Comparison of ENCODE assay signal across 9 cellular contexts in the genomic region with DNA sequence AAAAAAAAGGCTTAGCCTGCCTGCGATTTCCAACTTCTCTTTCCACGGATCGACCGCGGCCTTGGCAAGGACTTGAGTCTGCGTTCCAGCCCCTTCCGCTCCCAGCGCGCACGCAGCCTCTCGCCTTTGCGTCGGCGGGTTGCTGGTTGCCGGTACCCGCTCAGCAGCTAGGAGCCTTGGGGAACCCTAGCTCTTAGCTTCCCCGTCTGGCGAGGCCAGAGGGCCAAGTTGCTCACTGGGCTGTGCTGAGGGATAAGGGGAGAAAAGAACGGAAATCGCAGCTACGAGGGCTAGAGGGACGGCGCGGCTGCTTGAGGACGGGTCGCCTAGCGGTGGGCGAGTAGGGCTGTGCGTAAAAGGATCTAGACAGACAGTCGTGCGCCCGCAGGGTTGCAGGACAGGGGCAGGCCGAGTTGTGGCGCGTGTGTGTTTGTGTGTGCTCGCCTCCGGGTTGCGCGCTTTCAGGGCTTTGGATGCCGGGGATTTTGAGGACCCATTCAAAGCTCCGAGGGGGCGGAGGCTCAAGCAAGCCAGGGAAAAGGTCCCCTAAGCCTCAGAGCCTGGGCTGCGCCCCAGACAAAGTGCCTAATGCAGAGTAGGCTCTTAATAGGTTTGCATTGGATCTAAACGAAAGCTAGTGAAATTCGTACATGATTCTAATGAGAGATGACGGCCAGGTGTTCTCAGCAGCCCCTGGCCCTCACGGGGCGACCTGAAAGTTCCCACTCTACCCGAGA. TPM values are rescaled to one million over a fixed set of nuclear protein-coding genes. Genes with fewer than 3 reads are reported as not detected.
DNase-seq lines count a peak whose midpoint lies in the region; ATAC-seq and TF ChIP-seq lines count a peak whose summit lies in the region.
"Had no signal": no experiment of that assay in that cellular context is flagged by ENCODE, and none has a peak within 500 bp of the region (broad histone marks: within the 10 kb centered on the region; RNA-seq: fewer than 3 reads in every experiment).

No MANE protein-coding gene starts in this region.

- peaks cover 24% of the 10 kb centered on the region for H3K4me1 Mint-ChIP-seq in progenitor cell of endocrine pancreas (ENCODE audit: low read depth)

- H3K4me3 ChIP-seq in heart right ventricle, result peak overlapping the region in 9 of 10 donors; percentile 26 to 57 (median 48)

- WGBS in heart right ventricle, 2 donors, result 2 to 3% methylated on average over 49 of the region's 49 CpGs

- H3K9me3 ChIP-seq in heart right ventricle, result no peaks in the 10 kb centered on the region

- no peak overlapping the region for H3K27ac ChIP-seq in heart right ventricle

- no peaks in the 10 kb centered on the region for H3K9me3 Mint-ChIP-seq in progenitor cell of endocrine pancreas (ENCODE audit: low read depth)

- peak in 7 of 8 donors; percentile 54 to 78 (median 60) for ATAC-seq in heart right ventricle
- ATAC-seq in HG03045 (IDR thresholded peaks at IDR 0.05; ENCODE audit: unreplicated experiment), result no peak
- no peak for ATAC-seq in HG03354 (IDR thresholded peaks at IDR 0.05; ENCODE audit: poor library complexity, severe bottlenecking, unreplicated experiment)

- TF ChIP-seq CTCF in heart right ventricle (IDR thresholded peaks at IDR 0.05) (no peak), progenitor cell of endocrine pancreas (IDR thresholded peaks at IDR 0.05; ENCODE audit: unreplicated experiment) (peak; percentile 39)

- peak overlapping the region; percentile 11 for H3K27ac Mint-ChIP-seq in progenitor cell of endocrine pancreas

- peaks cover 24 to 98% (median 92%) of the 10 kb centered on the region in 7 donors for H3K27me3 ChIP-seq in heart right ventricle

- intact Hi-C loops in heart right ventricle (cut with DNase I), result loop anchor here in 9 of 10 donors (2.0 to 10.0 kb wide), 8 partner anchors 146 to 412 kb away; partner anchors contain the start of gene SNX3 (in 1 of the 9)

- DNase-seq in DMS 273 (lab: John Stamatoyannopoulos, UW; ENCODE audit: unreplicated experiment) (peak; percentile 89), NCI-H146 (lab: John Stamatoyannopoulos, UW) (peak; percentile 74), heart right ventricle (peak; percentile 60 to 68), progenitor cell of endocrine pancreas (ENCODE audit: low spot score, unreplicated experiment) (peak; percentile 32), activated gamma-delta T cell treated with Interleukin-2 at 50 U/mL for 16 hours (no peak)
- peak; percentile 33 for DNase-seq in activated naive CD4-positive, alpha-beta T cell treated with anti-CD3 and anti-CD28 coated beads, Interleukin-2, amount 50 U/mL, for 16 hours

- H3K4me3 Mint-ChIP-seq in progenitor cell of endocrine pancreas (ENCODE audit: low read depth), result peak overlapping the region; percentile 68

- H3K36me3 Mint-ChIP-seq in progenitor cell of endocrine pancreas (ENCODE audit: insufficient read depth), result no peaks in the 10 kb centered on the region

- peaks cover 14 to 57% (median 51%) of the 10 kb centered on the region in 9 donors for H3K4me1 ChIP-seq in heart right ventricle

- peaks cover 88% of the 10 kb centered on the region for H3K27me3 Mint-ChIP-seq in progenitor cell of endocrine pancreas

- no peaks in the 10 kb centered on the region for H3K36me3 ChIP-seq in heart right ventricle

RNA-seq across cellular contexts. Expression of gene OSTM1, which starts 40.5 kb away (rescaled TPM):
- total RNA-seq in heart right ventricle (10 to 100 TPM; 34.5 to 57.9 (median 42.3) TPM), progenitor cell of endocrine pancreas (8.2 and 11.8 TPM in 2 replicates)
- 10 to 100 TPM; 17.3 to 19.5 TPM for polyA plus RNA-seq in heart right ventricle

RNA-seq across cellular contexts. Expression of gene NR2E1, which starts 50.8 kb away (rescaled TPM):
- not detected for total RNA-seq in heart right ventricle
- not detected for polyA plus RNA-seq in heart right ventricle
- not detected in 2 replicates for total RNA-seq in progenitor cell of endocrine pancreas
- total RNA-seq: mononuclear cell had no signal

Comparison
In these comparisons a context has a peak if more than half of its experiments do, and no peak if none do; other contexts are left out.
1. ATAC-seq: peak in heart right ventricle (7 of 8); none in HG03045 (single experiment) and HG03354 (single experiment).